In genomic region chr15:77455696-77456293, GRCh38 we compare ENCODE assay signal across 12 cellular contexts. TPM values are rescaled to one million over a fixed set of nuclear protein-coding genes. Genes with fewer than 3 reads are reported as not detected.
DNase-seq lines count a peak whose midpoint lies in the region; TF ChIP-seq lines count a peak whose summit lies in the region.
"Had no signal": no experiment of that assay in that cellular context is flagged by ENCODE, and none has a peak within 500 bp of the region (broad histone marks: within the 10 kb centered on the region; RNA-seq: fewer than 3 reads in every experiment).

No MANE protein-coding gene starts in this region.

- peak overlapping the region; percentile 27 to 81 for H3K27ac ChIP-seq in breast epithelium
- peak overlapping the region in 2 of 4 donors; percentile 30 to 63 for H3K27ac ChIP-seq in Peyer's patch
- H3K27ac ChIP-seq: psoas muscle had no signal

- TF ChIP-seq CTCF in HFFc6 (IDR thresholded peaks at IDR 0.05): no peak
- TF ChIP-seq CTCF in breast epithelium (IDR thresholded peaks at IDR 0.05): no peak
- TF ChIP-seq CTCF in type B pancreatic cell (conservative IDR thresholded peaks at IDR 0.05): no peak
- TF ChIP-seq CTCF in Peyer's patch (IDR thresholded peaks at IDR 0.05): no peak

- H3K27ac Mint-ChIP-seq in HFFc6 (peak overlapping the region; percentile 93), type B pancreatic cell (no peak overlapping the region)
- H3K27ac Mint-ChIP-seq: activated B cell treated with CpG ODN at 0.5 μM for 24 hours; activated naive CD8-positive, alpha-beta T cell treated with anti-CD3 and anti-CD28 coated beads, Interleukin-2, amount 10 ng/mL, durations not matched to agents 7 days and 5 days had no signal

- H3K27me3 ChIP-seq in breast epithelium (no peaks in the 10 kb centered on the region), Peyer's patch (no peaks in the 10 kb centered on the region)

- H3K36me3 ChIP-seq in breast epithelium (no peaks in the 10 kb centered on the region), Peyer's patch (peaks cover 0 to 22% (median 0%) of the 10 kb centered on the region in 3 donors)

- H3K4me1 Mint-ChIP-seq in HFFc6 (ENCODE audit: low read depth) (peaks cover 10% of the 10 kb centered on the region), type B pancreatic cell (ENCODE audit: unreplicated experiment) (peaks cover 19% of the 10 kb centered on the region)

- H3K27me3 Mint-ChIP-seq in HFFc6 (ENCODE audit: insufficient read depth): no peaks in the 10 kb centered on the region; the same call in 1 of the 2 replicates
- H3K27me3 Mint-ChIP-seq in type B pancreatic cell: no peaks in the 10 kb centered on the region
- H3K27me3 Mint-ChIP-seq: activated B cell treated with CpG ODN at 0.5 μM for 24 hours; activated naive CD8-positive, alpha-beta T cell treated with anti-CD3 and anti-CD28 coated beads, Interleukin-2, amount 10 ng/mL, durations not matched to agents 7 days and 5 days had no signal

- H3K4me3 ChIP-seq in breast epithelium (no peak overlapping the region), Peyer's patch (no peak overlapping the region)
- H3K4me3 ChIP-seq: psoas muscle had no signal

- no peaks in the 10 kb centered on the region for H3K9me3 ChIP-seq in breast epithelium
- H3K9me3 ChIP-seq in Peyer's patch: no peaks in the 10 kb centered on the region
- H3K9me3 ChIP-seq: psoas muscle had no signal

- no peaks in the 10 kb centered on the region for H3K4me1 ChIP-seq in breast epithelium
- H3K4me1 ChIP-seq in Peyer's patch: peaks cover 0 to 15% (median 0%) of the 10 kb centered on the region in 4 donors

- H3K4me3 Mint-ChIP-seq in HFFc6 (peak overlapping the region; percentile 46), type B pancreatic cell (no peak overlapping the region)
- H3K4me3 Mint-ChIP-seq: activated B cell treated with CpG ODN at 0.5 μM for 24 hours; activated naive CD8-positive, alpha-beta T cell treated with anti-CD3 and anti-CD28 coated beads, Interleukin-2, amount 10 ng/mL, durations not matched to agents 7 days and 5 days had no signal

- H3K36me3 Mint-ChIP-seq in HFFc6 (ENCODE audit: low read depth): peaks cover 7% of the 10 kb centered on the region
- peaks cover 26% of the 10 kb centered on the region for H3K36me3 Mint-ChIP-seq in type B pancreatic cell

- DNase-seq in HFFc6 (peak; percentile 67), breast epithelium (ENCODE audit: low spot score in 2 of 2) (no peak), kidney glomerular epithelial cell (lab: John Stamatoyannopoulos, UW) (peak; percentile 45), stromal cell of bone marrow (ENCODE audit: low read depth) (peak; percentile 90), type B pancreatic cell (ENCODE audit: extremely low spot score, unreplicated experiment) (no peak), Peyer's patch (no peak), middle frontal gyrus (ENCODE audit: extremely low spot score, low spot score) (no peak)
- no peak for DNase-seq in stimulated activated CD4-positive, alpha-beta T cell treated with anti-CD3 and anti-CD28 coated beads, Interleukin-1b, Interleukin-23, amount 100 ng/mL, for 48 hours
- DNase-seq: activated B cell treated with CpG ODN at 0.5 μM for 24 hours; activated naive CD8-positive, alpha-beta T cell treated with anti-CD3 and anti-CD28 coated beads, Interleukin-2, amount 10 ng/mL, durations not matched to agents 7 days and 5 days; psoas muscle; stimulated activated naive CD4-positive, alpha-beta T cell had no signal

- intact Hi-C loops in breast epithelium (cut with DNase I; ENCODE audit: low total_unique reads): no loop called here

- TF ChIP-seq POLR2A in breast epithelium (IDR thresholded peaks at IDR 0.05) (no peak), Peyer's patch (IDR thresholded peaks at IDR 0.05) (no peak)

- H3K9me3 Mint-ChIP-seq in HFFc6: no peaks in the 10 kb centered on the region
- H3K9me3 Mint-ChIP-seq in type B pancreatic cell: no peaks in the 10 kb centered on the region
- H3K9me3 Mint-ChIP-seq: activated B cell treated with CpG ODN at 0.5 μM for 24 hours; activated naive CD8-positive, alpha-beta T cell treated with anti-CD3 and anti-CD28 coated beads, Interleukin-2, amount 10 ng/mL, durations not matched to agents 7 days and 5 days had no signal

RNA-seq across cellular contexts. Expression of gene HMG20A, which starts 35.1 kb away (rescaled TPM):
- total RNA-seq in HFFc6 (2021; fragmentation: NEBNext Ultra II Directional; extraction: Animal tissue kit (Norgen Biotek cat#: 25700)): 10 to 100 TPM; 26.6 to 30.5 (median 28.3) TPM
- 10 to 100 TPM; 35.8 to 48.2 (median 46.4) TPM for total RNA-seq in breast epithelium
- total RNA-seq in type B pancreatic cell (ENCODE audit: low replicate concordance): 38.9 and 48.7 TPM in 2 replicates
- total RNA-seq in Peyer's patch: 100 to 1,000 TPM in 1 of 4 donors, 10 to 100 TPM in 3; 38.4 to 122 (median 41.6) TPM

RNA-seq across cellular contexts. Expression of gene PEAK1, which starts 35.9 kb away (rescaled TPM):
- 100 to 1,000 TPM in 2 of 6 experiments, 10 to 100 TPM in 4; 85.6 to 110 (median 95.8) TPM for total RNA-seq in HFFc6 (2021; fragmentation: NEBNext Ultra II Directional; extraction: Animal tissue kit (Norgen Biotek cat#: 25700))
- 10 to 100 TPM; 48.5 to 99.5 (median 55.2) TPM for total RNA-seq in breast epithelium
- 24.1 and 35.0 TPM in 2 replicates for total RNA-seq in type B pancreatic cell (ENCODE audit: low replicate concordance)
- total RNA-seq in Peyer's patch: 10 to 100 TPM; 28.7 to 81.7 (median 52.4) TPM

Comparison
In these comparisons a context has a peak if more than half of its experiments do, and no peak if none do; other contexts are left out.
1. DNase-seq: peak in HFFc6 (single experiment), kidney glomerular epithelial cell (single experiment) and stromal cell of bone marrow (single experiment); none in breast epithelium (0 of 2), type B pancreatic cell (single experiment), stimulated activated CD4-positive, alpha-beta T cell treated with anti-CD3 and anti-CD28 coated beads, Interleukin-1b, Interleukin-23, amount 100 ng/mL, for 48 hours (single experiment), Peyer's patch (0 of 3) and middle frontal gyrus (single experiment).